15 cellular contexts compared by ENCODE assay signal in genomic region chr10:132425029-132425758, GRCh38.
"Had no signal": no experiment of that assay in that cellular context is flagged by ENCODE, and none has a peak within 500 bp of the region (broad histone marks: within the 10 kb centered on the region; RNA-seq: fewer than 3 reads in every experiment).

No MANE protein-coding gene starts in this region.

- FAIRE-seq: small intestine had no signal

- DNase-seq: activated CD4-positive, alpha-beta T cell treated with anti-CD3 and anti-CD28 coated beads for 4 hours; activated CD8-positive, alpha-beta memory T cell treated with anti-CD3 and anti-CD28 coated beads, Interleukin-2, amount 50 U/mL, for 4 hours; activated CD8-positive, alpha-beta T cell treated with anti-CD3 and anti-CD28 coated beads for 36 hours; activated naive CD4-positive, alpha-beta T cell treated with Interleukin-2 at 50 U/mL for 16 hours; activated naive CD8-positive, alpha-beta T cell treated with anti-CD3 and anti-CD28 coated beads, Interleukin-2, amount 50 U/mL, for 24 hours; effector memory CD8-positive, alpha-beta T cell; hippocampal formation; left colon; naive thymus-derived CD4-positive, alpha-beta T cell; small intestine; T1000 had no signal

- ATAC-seq: activated CD8-positive, alpha-beta T cell treated with anti-CD3 and anti-CD28 coated beads for 36 hours; activated naive CD8-positive, alpha-beta T cell treated with anti-CD3 and anti-CD28 coated beads, Interleukin-2, amount 50 U/mL, for 24 hours; effector memory CD8-positive, alpha-beta T cell; left colon; naive thymus-derived CD4-positive, alpha-beta T cell; stimulated activated memory B cell treated with anti-CD40 and anti-IgM and Interleukin-4, amounts not matched to agents 10 μg/mL and 1 μg/mL and 100 μg/mL, for 72 hours had no signal

- H3K9me3 ChIP-seq: neutrophil, tibial nerve had no signal

- H3K36me3 ChIP-seq: neutrophil, tibial nerve had no signal

- H3K27me3 ChIP-seq: neutrophil, tibial nerve had no signal

- H3K4me3 ChIP-seq: lung, tibial nerve had no signal

- H3K27ac ChIP-seq: neutrophil, tibial nerve had no signal
